1 cellular context compared by ENCODE assay signal in genomic region chr6:148520109-148520841, GRCh38.
TF ChIP-seq lines count a peak whose summit lies in the region.

No MANE protein-coding gene starts in this region.

TF ChIP-seq in SK-N-SH treated with all-trans-retinoic acid at 6 μM for 48 hours, 23 proteins besides CTCF, POLR2A, EP300 and RAD21 (continued from another document):
- TF ChIP-seq CREB5 (CRISPR knock-in tag; IDR thresholded peaks at IDR 0.05; ENCODE audit: low read depth) = no peak
